In the genomic region with DNA sequence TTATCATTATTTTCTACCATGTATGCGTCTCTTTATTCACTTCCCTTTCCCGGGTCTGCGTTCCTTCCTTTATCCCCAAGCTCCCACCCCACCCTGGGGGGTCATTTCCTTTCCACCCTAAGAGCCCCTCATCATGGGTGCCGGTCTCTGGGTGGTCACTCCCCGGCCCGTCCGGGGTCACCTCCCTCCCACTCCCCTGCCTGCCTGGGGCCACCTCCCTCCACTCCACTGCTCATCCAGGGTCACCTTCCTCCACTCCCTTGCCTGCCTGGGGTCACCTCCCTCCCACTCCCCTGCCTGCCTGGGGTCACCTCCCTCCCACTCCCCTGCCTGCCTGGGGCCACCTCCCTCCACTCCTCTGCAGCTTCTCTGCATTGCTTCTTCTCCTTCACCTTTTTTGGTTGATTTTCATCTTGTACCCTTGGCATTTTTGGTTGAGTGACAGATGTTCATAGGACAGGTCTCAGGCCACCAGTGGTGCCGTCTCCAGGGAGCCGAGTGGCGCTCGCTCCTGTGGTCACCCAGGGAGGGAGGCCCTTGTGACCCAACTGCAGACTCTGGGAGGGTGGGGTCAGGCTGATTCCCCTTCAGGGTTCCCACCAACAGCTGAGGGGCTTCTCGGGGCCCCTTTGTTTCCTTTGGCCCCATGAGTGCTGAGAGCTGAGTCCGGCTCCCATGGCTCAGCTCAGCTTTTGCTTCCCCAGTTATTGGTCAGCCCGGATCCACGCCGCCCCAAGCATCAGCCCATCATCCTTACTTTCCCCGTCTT, we compare ENCODE assay signal across 28 cellular contexts. TPM values are rescaled to one million over a fixed set of nuclear protein-coding genes. Genes with fewer than 3 reads are reported as not detected.
DNase-seq lines count a peak whose midpoint lies in the region; ATAC-seq and TF ChIP-seq lines count a peak whose summit lies in the region.
"Had no signal": no experiment of that assay in that cellular context is flagged by ENCODE, and none has a peak within 500 bp of the region (broad histone marks: within the 10 kb centered on the region; RNA-seq: fewer than 3 reads in every experiment).

No MANE protein-coding gene starts in this region.

- H3K4me1 ChIP-seq in CD4-positive, CD25-positive, alpha-beta regulatory T cell (ENCODE audit: control insufficient read depth, insufficient read depth, low read length, poor library complexity, severe bottlenecking) = peaks cover 24% of the 10 kb centered on the region
- peaks cover 19 to 29% of the 10 kb centered on the region in 2 donors for H3K4me1 ChIP-seq in naive thymus-derived CD4-positive, alpha-beta T cell (ENCODE audit: control insufficient read depth in 2 of 2, insufficient read depth in 2 of 2, low read length in 2 of 2)

- H3K27ac ChIP-seq in CD4-positive, CD25-positive, alpha-beta regulatory T cell (ENCODE audit: insufficient read depth, low read length, poor library complexity, severe bottlenecking) = no peak overlapping the region
- H3K27ac ChIP-seq in naive thymus-derived CD4-positive, alpha-beta T cell (ENCODE audit: low read depth, low read length) = no peak overlapping the region
- H3K27ac ChIP-seq: adrenal gland, dorsolateral prefrontal cortex, skin epidermis, thyroid gland had no signal

- TF ChIP-seq CTCF in activated CD8-positive, alpha-beta T cell treated with anti-CD3 and anti-CD28 coated beads for 36 hours (IDR thresholded peaks at IDR 0.05) = no peak

- no peaks in the 10 kb centered on the region for H3K36me3 Mint-ChIP-seq in activated CD4-positive, alpha-beta T cell treated with anti-CD3 and anti-CD28 coated beads for 36 hours (ENCODE audit: low read depth)
- no peaks in the 10 kb centered on the region for H3K36me3 Mint-ChIP-seq in activated CD4-positive, alpha-beta T cell treated with anti-CD3 and anti-CD28 coated beads, Interleukin-2, amount 10 ng/mL, durations not matched to agents 24 days and 14 days (ENCODE audit: low read depth)
- H3K36me3 Mint-ChIP-seq in CD4-positive, CD25-positive, alpha-beta regulatory T cell = peaks cover 3% of the 10 kb centered on the region
- no peaks in the 10 kb centered on the region for H3K36me3 Mint-ChIP-seq in activated CD8-positive, alpha-beta T cell treated with anti-CD3 and anti-CD28 coated beads for 36 hours (ENCODE audit: low read depth)
- no peaks in the 10 kb centered on the region for H3K36me3 Mint-ChIP-seq in naive thymus-derived CD4-positive, alpha-beta T cell
- H3K36me3 Mint-ChIP-seq: brain; mesothelial cell of epicardium; naive thymus-derived CD8-positive, alpha-beta T cell; T-cell had no signal

- POLR2A ChIA-PET in activated CD4-positive, alpha-beta T cell treated with anti-CD3 and anti-CD28 coated beads for 36 hours (lab: Charles Lee) = no interaction called here
- POLR2A ChIA-PET in activated CD8-positive, alpha-beta T cell treated with anti-CD3 and anti-CD28 coated beads for 36 hours (lab: Charles Lee) = interaction anchor here (1.5 kb wide), 1 partner anchor 224 kb away, joined by 3 read pairs; no protein-coding TSS in a partner anchor
- POLR2A ChIA-PET in naive thymus-derived CD4-positive, alpha-beta T cell (lab: Charles Lee) = interaction anchor here (1.2 kb wide), 1 partner anchor 115 kb away, joined by 3 read pairs; no protein-coding TSS in a partner anchor

- no peak for DNase-seq in activated CD4-positive, alpha-beta T cell treated with anti-CD3 and anti-CD28 coated beads for 36 hours
- no peak for DNase-seq in activated CD4-positive, alpha-beta T cell treated with anti-CD3 and anti-CD28 coated beads, Interleukin-2, amount 10 ng/mL, durations not matched to agents 24 days and 14 days
- no peak for DNase-seq in CD4-positive, CD25-positive, alpha-beta regulatory T cell
- no peak for DNase-seq in activated CD8-positive, alpha-beta T cell treated with anti-CD3 and anti-CD28 coated beads for 36 hours
- DNase-seq in naive thymus-derived CD4-positive, alpha-beta T cell = no peak
- no peak for DNase-seq in iPS-NIHi7 (ENCODE audit: extremely low spot score)
- DNase-seq: cerebellar nuclear complex; IMR-90; naive thymus-derived CD8-positive, alpha-beta T cell; NCI-H1092 treated with DMSO at 0.1 percent for 48 hours; NCI-H1930; NCI-H526; occipital lobe; RPMI8226; stimulated activated naive CD8-positive, alpha-beta T cell treated with anti-CD3 and anti-CD28 coated beads, Interleukin-15, amount 100 ng/mL, for 72 hours; T-cell; thyroid gland had no signal

- H3K27ac Mint-ChIP-seq in activated CD4-positive, alpha-beta T cell treated with anti-CD3 and anti-CD28 coated beads for 36 hours = peak overlapping the region; percentile 16
- H3K27ac Mint-ChIP-seq in activated CD4-positive, alpha-beta T cell treated with anti-CD3 and anti-CD28 coated beads, Interleukin-2, amount 10 ng/mL, durations not matched to agents 24 days and 14 days = no peak overlapping the region
- H3K27ac Mint-ChIP-seq in CD4-positive, CD25-positive, alpha-beta regulatory T cell = peak overlapping the region; percentile 47 to 85 (median 84)
- peak overlapping the region; percentile 23 for H3K27ac Mint-ChIP-seq in activated CD8-positive, alpha-beta T cell treated with anti-CD3 and anti-CD28 coated beads for 36 hours
- H3K27ac Mint-ChIP-seq in naive thymus-derived CD4-positive, alpha-beta T cell = peak overlapping the region in 5 of 9 donors; percentile 20 to 82 (median 66)
- H3K27ac Mint-ChIP-seq: mesothelial cell of epicardium had no signal

- H3K27me3 Mint-ChIP-seq in activated CD4-positive, alpha-beta T cell treated with anti-CD3 and anti-CD28 coated beads for 36 hours = no peaks in the 10 kb centered on the region
- H3K27me3 Mint-ChIP-seq in activated CD4-positive, alpha-beta T cell treated with anti-CD3 and anti-CD28 coated beads, Interleukin-2, amount 10 ng/mL, durations not matched to agents 24 days and 14 days = no peaks in the 10 kb centered on the region
- H3K27me3 Mint-ChIP-seq in CD4-positive, CD25-positive, alpha-beta regulatory T cell = no peaks in the 10 kb centered on the region
- H3K27me3 Mint-ChIP-seq in activated CD8-positive, alpha-beta T cell treated with anti-CD3 and anti-CD28 coated beads for 36 hours = no peaks in the 10 kb centered on the region
- H3K27me3 Mint-ChIP-seq in naive thymus-derived CD4-positive, alpha-beta T cell = no peaks in the 10 kb centered on the region
- H3K27me3 Mint-ChIP-seq: stimulated activated naive CD8-positive, alpha-beta T cell treated with anti-CD3 and anti-CD28 coated beads, Interleukin-15, amount 100 ng/mL, for 72 hours; T-cell had no signal

- H3K4me3 Mint-ChIP-seq in activated CD4-positive, alpha-beta T cell treated with anti-CD3 and anti-CD28 coated beads for 36 hours = no peak overlapping the region
- no peak overlapping the region for H3K4me3 Mint-ChIP-seq in activated CD4-positive, alpha-beta T cell treated with anti-CD3 and anti-CD28 coated beads, Interleukin-2, amount 10 ng/mL, durations not matched to agents 24 days and 14 days
- H3K4me3 Mint-ChIP-seq in CD4-positive, CD25-positive, alpha-beta regulatory T cell = peak overlapping the region in 1 of 4 donors; percentile 80
- H3K4me3 Mint-ChIP-seq in activated CD8-positive, alpha-beta T cell treated with anti-CD3 and anti-CD28 coated beads for 36 hours = no peak overlapping the region
- H3K4me3 Mint-ChIP-seq in naive thymus-derived CD4-positive, alpha-beta T cell = no peak overlapping the region
- H3K4me3 Mint-ChIP-seq: mesothelial cell of epicardium; naive thymus-derived CD8-positive, alpha-beta T cell; stimulated activated naive CD8-positive, alpha-beta T cell treated with anti-CD3 and anti-CD28 coated beads, Interleukin-15, amount 100 ng/mL, for 72 hours; T-cell had no signal

- ATAC-seq in activated CD4-positive, alpha-beta T cell treated with anti-CD3 and anti-CD28 coated beads for 36 hours = no peak
- ATAC-seq in CD4-positive, CD25-positive, alpha-beta regulatory T cell (ENCODE audit: low read depth in 2 of 2) = no peak
- ATAC-seq in activated CD8-positive, alpha-beta T cell treated with anti-CD3 and anti-CD28 coated beads for 36 hours = no peak
- no peak for ATAC-seq in naive thymus-derived CD4-positive, alpha-beta T cell
- ATAC-seq in GM18511 (IDR thresholded peaks at IDR 0.05; ENCODE audit: unreplicated experiment) (no peak), HG02623 (IDR thresholded peaks at IDR 0.05; ENCODE audit: unreplicated experiment) (no peak)
- ATAC-seq: activated CD4-positive, CD25-positive, alpha-beta regulatory T cell treated with anti-CD3 and anti-CD28 coated beads, Interleukin-2, amount 50 U/mL, for 24 hours; left lobe of liver; naive thymus-derived CD8-positive, alpha-beta T cell; stimulated activated naive CD8-positive, alpha-beta T cell treated with anti-CD3 and anti-CD28 coated beads, Interleukin-15, amount 100 ng/mL, for 72 hours; T-cell had no signal

- peaks cover 11% of the 10 kb centered on the region for H3K4me1 Mint-ChIP-seq in activated CD4-positive, alpha-beta T cell treated with anti-CD3 and anti-CD28 coated beads for 36 hours
- peaks cover 19% of the 10 kb centered on the region for H3K4me1 Mint-ChIP-seq in activated CD4-positive, alpha-beta T cell treated with anti-CD3 and anti-CD28 coated beads, Interleukin-2, amount 10 ng/mL, durations not matched to agents 24 days and 14 days
- H3K4me1 Mint-ChIP-seq in CD4-positive, CD25-positive, alpha-beta regulatory T cell = peaks cover 10 to 21% (median 14%) of the 10 kb centered on the region in 4 donors
- peaks cover 20% of the 10 kb centered on the region for H3K4me1 Mint-ChIP-seq in activated CD8-positive, alpha-beta T cell treated with anti-CD3 and anti-CD28 coated beads for 36 hours (ENCODE audit: low read depth)
- H3K4me1 Mint-ChIP-seq in naive thymus-derived CD4-positive, alpha-beta T cell = peaks cover 9 to 29% (median 13%) of the 10 kb centered on the region in 7 donors

- no peaks in the 10 kb centered on the region for H3K9me3 ChIP-seq in CD4-positive, CD25-positive, alpha-beta regulatory T cell (ENCODE audit: control insufficient read depth in 2 of 2, low read length in 2 of 2)
- no peaks in the 10 kb centered on the region for H3K9me3 ChIP-seq in naive thymus-derived CD4-positive, alpha-beta T cell (ENCODE audit: control insufficient read depth in 2 of 3, low read length in 3 of 3)
- H3K9me3 ChIP-seq: adrenal gland, thyroid gland had no signal

- no peaks in the 10 kb centered on the region for H3K27me3 ChIP-seq in CD4-positive, CD25-positive, alpha-beta regulatory T cell (ENCODE audit: control insufficient read depth, insufficient read depth, low read length)
- no peaks in the 10 kb centered on the region for H3K27me3 ChIP-seq in naive thymus-derived CD4-positive, alpha-beta T cell (ENCODE audit: control insufficient read depth in 2 of 2, insufficient read depth in 2 of 2, low read length in 2 of 2)
- H3K27me3 ChIP-seq: adrenal gland, thyroid gland had no signal

- H3K36me3 ChIP-seq in CD4-positive, CD25-positive, alpha-beta regulatory T cell (ENCODE audit: control insufficient read depth, insufficient read depth, low read length) = no peaks in the 10 kb centered on the region
- no peaks in the 10 kb centered on the region for H3K36me3 ChIP-seq in naive thymus-derived CD4-positive, alpha-beta T cell (ENCODE audit: control insufficient read depth in 2 of 3, insufficient read depth in 3 of 3, low read length in 3 of 3)
- H3K36me3 ChIP-seq: adrenal gland, thyroid gland had no signal

- intact Hi-C loops in activated CD4-positive, alpha-beta T cell treated with anti-CD3 and anti-CD28 coated beads for 36 hours (cut with DNase I, micrococcal nuclease) = loop anchor here (5.0 kb wide), 5 partner anchors 47 to 1258 kb away; partner anchors contain the start of genes CFAP410 (in 1 of the 2), COL18A1 (in 1 of the 2) and PCBP3 (in 1 of the 2)
- intact Hi-C loops in activated CD4-positive, alpha-beta T cell treated with anti-CD3 and anti-CD28 coated beads, Interleukin-2, amount 10 ng/mL, durations not matched to agents 24 days and 14 days (cut with micrococcal nuclease) = no loop called here
- intact Hi-C loops in activated CD8-positive, alpha-beta T cell treated with anti-CD3 and anti-CD28 coated beads for 36 hours (cut with micrococcal nuclease) = loop anchor here (5.0 kb wide), 1 partner anchor 118 kb away; no protein-coding TSS in a partner anchor
- intact Hi-C loops in naive thymus-derived CD4-positive, alpha-beta T cell (cut with micrococcal nuclease) = loop anchor here (5.0 kb wide), 4 partner anchors 172 to 727 kb away; partner anchors contain the start of genes C21orf58 (in 1 of the 2), PCNT (in 1 of the 2), POFUT2 (in 1 of the 2) and PTTG1IP (in 1 of the 2)

- CTCF ChIA-PET in activated CD4-positive, alpha-beta T cell treated with anti-CD3 and anti-CD28 coated beads for 36 hours (lab: Charles Lee) = interaction anchor here (1.1 to 2.1 kb wide), 3 partner anchors 10 to 442 kb away, joined by 3 to 11 read pairs (median 4); no protein-coding TSS in a partner anchor
- CTCF ChIA-PET in activated CD8-positive, alpha-beta T cell treated with anti-CD3 and anti-CD28 coated beads for 36 hours (lab: Charles Lee) = interaction anchor here (0.8 to 2.5 kb wide), 4 partner anchors 20 to 225 kb away, joined by 3 to 15 read pairs (median 8); no protein-coding TSS in a partner anchor
- CTCF ChIA-PET in naive thymus-derived CD4-positive, alpha-beta T cell (lab: Charles Lee) = interaction anchor here (1.4 to 1.8 kb wide), 2 partner anchors 10 to 55 kb away, joined by 4 to 6 read pairs; no protein-coding TSS in a partner anchor

- H3K9me3 Mint-ChIP-seq in activated CD4-positive, alpha-beta T cell treated with anti-CD3 and anti-CD28 coated beads for 36 hours (ENCODE audit: low read depth) = no peaks in the 10 kb centered on the region
- no peaks in the 10 kb centered on the region for H3K9me3 Mint-ChIP-seq in activated CD4-positive, alpha-beta T cell treated with anti-CD3 and anti-CD28 coated beads, Interleukin-2, amount 10 ng/mL, durations not matched to agents 24 days and 14 days
- H3K9me3 Mint-ChIP-seq in CD4-positive, CD25-positive, alpha-beta regulatory T cell = no peaks in the 10 kb centered on the region
- no peaks in the 10 kb centered on the region for H3K9me3 Mint-ChIP-seq in activated CD8-positive, alpha-beta T cell treated with anti-CD3 and anti-CD28 coated beads for 36 hours
- H3K9me3 Mint-ChIP-seq in naive thymus-derived CD4-positive, alpha-beta T cell = no peaks in the 10 kb centered on the region
- H3K9me3 Mint-ChIP-seq: mesothelial cell of epicardium; naive thymus-derived CD8-positive, alpha-beta T cell; T-cell had no signal

- H3K4me3 ChIP-seq in CD4-positive, CD25-positive, alpha-beta regulatory T cell (ENCODE audit: low read depth, low read length) = no peak overlapping the region
- H3K4me3 ChIP-seq in naive thymus-derived CD4-positive, alpha-beta T cell (ENCODE audit: low read length) = no peak overlapping the region
- H3K4me3 ChIP-seq: adrenal gland, dorsolateral prefrontal cortex, skin epidermis, thyroid gland had no signal

RNA-seq across cellular contexts. Expression of gene PCBP3, which starts 48.6 kb away (rescaled TPM):
- total RNA-seq in activated CD4-positive, alpha-beta T cell treated with anti-CD3 and anti-CD28 coated beads for 36 hours = 10 to 100 TPM; 12.2 to 13.2 TPM
- total RNA-seq in activated CD4-positive, alpha-beta T cell treated with anti-CD3 and anti-CD28 coated beads, Interleukin-2, amount 10 ng/mL, durations not matched to agents 24 days and 14 days = 7.5 and 9.7 TPM in 2 replicates
- 5.3 TPM for total RNA-seq in CD4-positive, CD25-positive, alpha-beta regulatory T cell
- 1 to 10 TPM in 3 of 4 donors, under 1 TPM in 1; 0.72 to 2.8 (median 1.8) TPM for polyA plus RNA-seq in CD4-positive, CD25-positive, alpha-beta regulatory T cell
- 1 to 10 TPM; 1.9 to 2.2 TPM for total RNA-seq in activated CD8-positive, alpha-beta T cell treated with anti-CD3 and anti-CD28 coated beads for 36 hours
- total RNA-seq in naive thymus-derived CD4-positive, alpha-beta T cell = 1 to 10 TPM; 1.2 to 5.2 (median 4.0) TPM
- 1 to 10 TPM; 1.5 to 1.6 TPM for polyA plus RNA-seq in naive thymus-derived CD4-positive, alpha-beta T cell
- total RNA-seq: A172, SK-MEL-5 had no signal

RNA-seq across cellular contexts. Expression of gene SLC19A1, which starts 52.7 kb away (rescaled TPM):
- 10 to 100 TPM; 46.1 to 50.0 TPM for total RNA-seq in activated CD4-positive, alpha-beta T cell treated with anti-CD3 and anti-CD28 coated beads for 36 hours
- total RNA-seq in activated CD4-positive, alpha-beta T cell treated with anti-CD3 and anti-CD28 coated beads, Interleukin-2, amount 10 ng/mL, durations not matched to agents 24 days and 14 days = 100 and 102 TPM in 2 replicates
- total RNA-seq in CD4-positive, CD25-positive, alpha-beta regulatory T cell = 10.8 TPM
- polyA plus RNA-seq in CD4-positive, CD25-positive, alpha-beta regulatory T cell = 1 to 10 TPM; 4.7 to 6.8 (median 5.0) TPM
- 10 to 100 TPM; 40.1 to 46.1 TPM for total RNA-seq in activated CD8-positive, alpha-beta T cell treated with anti-CD3 and anti-CD28 coated beads for 36 hours
- 10 to 100 TPM; 10.5 to 49.1 (median 21.6) TPM for total RNA-seq in naive thymus-derived CD4-positive, alpha-beta T cell
- 10 to 100 TPM; 11.7 to 15.6 TPM for polyA plus RNA-seq in naive thymus-derived CD4-positive, alpha-beta T cell
